In the genomic region with DNA sequence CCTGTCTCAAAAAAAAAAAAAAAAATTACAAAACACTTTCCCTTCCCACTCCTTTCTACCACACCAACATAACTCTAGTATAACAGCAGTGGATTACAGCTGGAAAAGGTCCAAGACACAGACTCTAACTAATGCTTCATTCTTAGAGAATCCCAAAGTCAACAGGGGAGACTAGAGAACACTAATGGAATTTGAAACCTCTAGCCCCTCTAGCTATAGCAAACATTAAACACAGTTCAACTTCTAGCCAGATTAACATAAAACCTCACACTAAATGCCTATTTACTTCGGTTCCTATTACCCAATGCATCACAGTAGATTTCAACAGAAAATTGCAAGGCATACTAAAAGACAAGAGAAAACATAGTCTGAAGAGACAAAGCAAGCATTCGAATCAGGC, we compare ENCODE assay signal across 15 cellular contexts. TPM values are rescaled to one million over a fixed set of nuclear protein-coding genes. Genes with fewer than 3 reads are reported as not detected.
DNase-seq lines count a peak whose midpoint lies in the region; ATAC-seq and TF ChIP-seq lines count a peak whose summit lies in the region.
"Had no signal": no experiment of that assay in that cellular context is flagged by ENCODE, and none has a peak within 500 bp of the region (broad histone marks: within the 10 kb centered on the region; RNA-seq: fewer than 3 reads in every experiment).

No MANE protein-coding gene starts in this region.

- no peaks in the 10 kb centered on the region for H3F3A ChIP-seq in GM23248 (ENCODE audit: insufficient read depth)

- H3K27ac ChIP-seq in C4-2B, result peak overlapping the region; percentile 84
- H3K27ac ChIP-seq in brain microvascular endothelial cell, result no peak overlapping the region
- no peak overlapping the region for H3K27ac ChIP-seq in GM23248
- H3K27ac ChIP-seq: foreskin keratinocyte, parathyroid adenoma had no signal

- H3K4me3 ChIP-seq in brain microvascular endothelial cell (ENCODE audit: low read depth, low read length), result no peak overlapping the region
- H3K4me3 ChIP-seq in GM23248, result no peak overlapping the region

- H3K27me3 ChIP-seq in brain microvascular endothelial cell (replicated peaks), result no peaks in the 10 kb centered on the region
- H3K27me3 ChIP-seq in GM23248 (replicated peaks; ENCODE audit: insufficient read depth), result no peaks in the 10 kb centered on the region
- H3K27me3 ChIP-seq: foreskin keratinocyte had no signal

- H3K9ac ChIP-seq in GM23248, result no peak overlapping the region
- H3K9ac ChIP-seq: parathyroid adenoma had no signal

- no peaks in the 10 kb centered on the region for H3K9me3 ChIP-seq in GM23248 (ENCODE audit: low read depth)

- no peaks in the 10 kb centered on the region for H4K20me1 ChIP-seq in GM23248 (ENCODE audit: insufficient read depth)

- DNase-seq in M059J (ENCODE audit: low read depth) (peak; percentile 46), brain microvascular endothelial cell (peak; percentile 74), kidney tubule cell (ENCODE audit: low spot score) (peak; percentile 75), GM23248 (no peak), SKM-1 treated with dmso at 0.1 percent for 144 hours (lab: John Stamatoyannopoulos, UW; ENCODE audit: unreplicated experiment) (no peak), GOT3 (lab: John Stamatoyannopoulos, UW) (no peak)
- DNase-seq: activated T-cell treated with anti-CD3 and anti-CD28 coated beads for 4 hours, AML-193, dermis blood vessel endothelial cell, DMS79 treated with DMSO at 0.1 percent for 48 hours, NCI-H2227 treated with DMSO at 0.1 percent for 48 hours had no signal

- H3K79me2 ChIP-seq in GM23248 (ENCODE audit: insufficient read depth), result no peaks in the 10 kb centered on the region
- H3K79me2 ChIP-seq: parathyroid adenoma had no signal

- 41 to 42% methylated on average over 2 of the region's 2 CpGs for WGBS in GM23248 (ENCODE audit: low coverage in 1 of 2, low lambda C conversion rate in 2 of 2, missing lambda C conversion rate in 2 of 2), 2 experiments

- H3K4me2 ChIP-seq in GM23248 (ENCODE audit: unreplicated experiment), result no peak overlapping the region

- H2AFZ ChIP-seq in GM23248, result no peak overlapping the region
- H2AFZ ChIP-seq: parathyroid adenoma had no signal

- TF ChIP-seq CTCF in C4-2B (conservative IDR thresholded peaks at IDR 0.05), result no peak
- TF ChIP-seq CTCF in brain microvascular endothelial cell (IDR thresholded peaks at IDR 0.05; ENCODE audit: low read depth, low read length, missing control alignments), result no peak

- no peaks in the 10 kb centered on the region for H3K36me3 ChIP-seq in brain microvascular endothelial cell (replicated peaks)
- no peaks in the 10 kb centered on the region for H3K36me3 ChIP-seq in GM23248 (ENCODE audit: low read depth)

- no peak for ATAC-seq in GM21423 (IDR thresholded peaks at IDR 0.05; ENCODE audit: unreplicated experiment)
- ATAC-seq: foreskin keratinocyte had no signal

- no peaks in the 10 kb centered on the region for H3K4me1 ChIP-seq in GM23248 (ENCODE audit: insufficient read depth)
- H3K4me1 ChIP-seq: parathyroid adenoma had no signal

- no peaks in the 10 kb centered on the region for H3K9me2 ChIP-seq in GM23248 (ENCODE audit: insufficient read depth)

- in situ Hi-C loops in brain microvascular endothelial cell (cut with HindIII; ENCODE audit: low pct_ligation_motif_present, low sequenced_read_pairs) (no loop called here), GM23248 (cut with MboI) (no loop called here)

RNA-seq across cellular contexts. Expression of a gene that starts 10.5 kb away (rescaled TPM):
- 120 and 198 TPM in 2 replicates for total RNA-seq in M059J (2014; rRNA removed; shearing (Covaris generic))
- total RNA-seq in GM23248 (2014; rRNA removed; shearing (Covaris generic)), result 117 and 132 TPM in 2 replicates
- polyA plus RNA-seq in GM23248 (2016; fragmentation: Nextera tagmentation; extraction: Ambion mirVana), result 80.4 and 81.2 TPM in 2 replicates

Comparison
In these comparisons a context has a peak if more than half of its experiments do, and no peak if none do; other contexts are left out.
1. DNase-seq: peak in M059J (single experiment), brain microvascular endothelial cell (single experiment) and kidney tubule cell (single experiment); none in GM23248 (single experiment), SKM-1 treated with dmso at 0.1 percent for 144 hours (single experiment) and GOT3 (single experiment).